In the genomic region with DNA sequence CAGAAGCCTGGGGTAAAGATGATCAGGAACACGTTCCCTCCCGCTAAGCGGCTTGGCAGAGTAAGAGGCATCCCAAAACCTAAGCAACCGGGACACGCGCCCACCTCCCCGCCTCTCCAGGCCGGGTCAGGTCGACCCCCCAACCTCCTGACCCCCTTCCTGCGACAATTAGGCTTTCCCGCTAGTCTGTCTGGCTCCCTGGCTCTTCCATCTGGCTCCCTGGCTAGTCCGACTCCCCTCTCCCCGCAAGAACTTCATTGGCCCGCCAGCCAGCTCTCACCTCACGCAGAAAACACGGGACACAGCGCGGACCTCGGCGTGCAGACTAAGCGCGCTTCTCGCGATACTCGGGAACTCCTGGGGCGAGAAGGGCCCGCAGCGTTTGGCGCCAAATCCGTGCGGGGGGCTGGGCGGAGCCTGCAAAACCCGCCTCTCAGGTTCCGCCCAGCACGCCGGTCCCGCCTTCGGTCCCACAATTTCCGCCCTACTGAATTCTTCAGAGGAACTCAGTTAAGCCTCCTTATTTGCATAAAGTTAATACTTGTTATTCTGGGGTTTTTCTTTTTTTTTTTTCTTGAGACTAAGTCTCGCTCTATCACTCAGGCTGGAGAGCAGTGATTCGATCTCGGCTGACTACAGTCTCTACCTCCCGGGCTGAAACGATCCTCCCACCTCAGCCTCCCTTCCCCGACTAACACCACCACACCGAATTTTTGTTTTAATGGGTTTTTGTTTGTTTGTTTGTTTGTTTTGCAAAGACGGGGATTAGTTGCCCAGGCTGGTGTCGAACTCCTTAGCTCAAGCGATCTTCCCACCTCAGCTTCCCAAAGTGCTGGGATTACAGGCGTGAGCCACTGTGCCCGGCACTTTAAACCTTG, we compare ENCODE assay signal across 9 cellular contexts. TPM values are rescaled to one million over a fixed set of nuclear protein-coding genes. Genes with fewer than 3 reads are reported as not detected.
DNase-seq lines count a peak whose midpoint lies in the region; ATAC-seq, FAIRE-seq and TF ChIP-seq lines count a peak whose summit lies in the region.
"Had no signal": no experiment of that assay in that cellular context is flagged by ENCODE, and none has a peak within 500 bp of the region (broad histone marks: within the 10 kb centered on the region; RNA-seq: fewer than 3 reads in every experiment).

A gene with protein sequence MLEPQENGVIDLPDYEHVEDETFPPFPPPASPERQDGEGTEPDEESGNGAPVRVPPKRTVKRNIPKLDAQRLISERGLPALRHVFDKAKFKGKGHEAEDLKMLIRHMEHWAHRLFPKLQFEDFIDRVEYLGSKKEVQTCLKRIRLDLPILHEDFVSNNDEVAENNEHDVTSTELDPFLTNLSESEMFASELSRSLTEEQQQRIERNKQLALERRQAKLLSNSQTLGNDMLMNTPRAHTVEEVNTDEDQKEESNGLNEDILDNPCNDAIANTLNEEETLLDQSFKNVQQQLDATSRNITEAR (minus strand): TSS at position 327 of the 878 bp plus-strand sequence. CDS start 3,738 bp downstream, outside the sequence.

- peak; percentile 82 for TF ChIP-seq POLR2A in GM19193 (IDR thresholded peaks at IDR 0.05; ENCODE audit: extremely low read depth, insufficient read depth, insufficient read length)

- H3K9me3 ChIP-seq in keratinocyte (ENCODE audit: control insufficient read depth, low read depth, low read length): no peaks in the 10 kb centered on the region

- H3K79me2 ChIP-seq in keratinocyte (ENCODE audit: control insufficient read depth, insufficient read depth, low read length): peaks cover 11% of the 10 kb centered on the region

- ATAC-seq in HG03432 (IDR thresholded peaks at IDR 0.05; ENCODE audit: unreplicated experiment): peak; percentile 93

- H3K27ac ChIP-seq in keratinocyte (ENCODE audit: control insufficient read depth, insufficient read depth, low read length): peak within 1 kb of the TSS; percentile 73

- no peak for TF ChIP-seq CTCF in keratinocyte (optimal IDR thresholded peaks at IDR 0.05 in 1 of 3, IDR thresholded peaks at IDR 0.05 in 1 of 3, conservative IDR thresholded peaks at IDR 0.05 in 1 of 3; ENCODE audit: extremely low read depth in 1 of 3, insufficient read depth in 2 of 3, low read length in 3 of 3)

- dilution Hi-C loops in keratinocyte (cut with MboI; ENCODE audit: extremely low pct_ligation_motif_present, low sequenced_read_pairs): no loop called here

- peak within 1 kb of the TSS; percentile 85 for H3K9ac ChIP-seq in keratinocyte (ENCODE audit: control insufficient read depth, extremely low read depth, insufficient read depth, low read length)

- no peaks in the 10 kb centered on the region for H3K27me3 ChIP-seq in keratinocyte (ENCODE audit: control insufficient read depth, extremely low read depth, insufficient read depth, low read length)

- H3K4me1 ChIP-seq in keratinocyte (ENCODE audit: control insufficient read depth, extremely low read depth, insufficient read depth, low read length): peaks cover 17% of the 10 kb centered on the region

- no peak for FAIRE-seq in keratinocyte (lab: Jason Lieb, UNC)
- FAIRE-seq: islet of Langerhans had no signal

- H3K4me2 ChIP-seq in keratinocyte (ENCODE audit: control insufficient read depth, extremely low read depth, insufficient read depth, low read depth, low read length): peak within 1 kb of the TSS; percentile 96

- peaks cover 2% of the 10 kb centered on the region for H3K9me1 ChIP-seq in keratinocyte (ENCODE audit: control insufficient read depth, extremely low read depth, insufficient read depth, low read length)

- no peaks in the 10 kb centered on the region for H4K20me1 ChIP-seq in keratinocyte (ENCODE audit: control insufficient read depth, extremely low read depth, insufficient read depth, low read length)

- peak within 1 kb of the TSS; percentile 80 for H2AFZ ChIP-seq in keratinocyte (ENCODE audit: control insufficient read depth, low read length)

- peak within 1 kb of the TSS; percentile 58 to 91 (median 78) for H3K4me3 ChIP-seq in keratinocyte (ENCODE audit: control insufficient read depth in 2 of 3, extremely low read depth in 1 of 3, insufficient read depth in 2 of 3, low read depth in 1 of 3, low read length in 3 of 3)

- H3K36me3 ChIP-seq in keratinocyte (ENCODE audit: control insufficient read depth in 2 of 2, extremely low read depth in 1 of 2, insufficient read depth in 2 of 2, low read length in 2 of 2): no peaks in the 10 kb centered on the region

- DNase-seq in Ammon's horn (ENCODE audit: low spot score) (peak; percentile 92), NCI-H460 (ENCODE audit: extremely low read depth, low read depth) (peak; percentile 88), cerebellar nuclear complex (lab: John Stamatoyannopoulos, UW) (peak; percentile 45 to 71), keratinocyte (ENCODE audit: low read depth, low spot score) (peak; percentile 73)
- DNase-seq in activated CD4-positive, CD25-positive, alpha-beta regulatory T cell treated with anti-CD3 and anti-CD28 coated beads, Interleukin-2, amount 50 U/mL, for 72 hours: peak; percentile 97
- peak; percentile 95 to 98 (median 98) for DNase-seq in stimulated activated CD4-positive, alpha-beta T cell treated with anti-CD3 and anti-CD28 coated beads, Interleukin-12 subunit alpha, Interleukin-12 subunit beta, amount 100 ng/mL, for 48 hours (ENCODE audit: low read depth in 2 of 3, low spot score in 1 of 3)

RNA-seq across cellular contexts. Expression of the gene that starts here (rescaled TPM):
- total RNA-seq in NCI-H460 (2014; rRNA removed; shearing (Covaris generic)): 22.8 and 27.0 TPM in 2 replicates
- 27.4 and 28.2 TPM in 2 replicates for polyA plus RNA-seq in NCI-H460 (2014; cell fraction: nucleus; rRNA removed)
- polyA plus RNA-seq in keratinocyte: 3.4 to 11.9 TPM (median 9.3 TPM) in 3 replicates
- 8.5 TPM for polyA plus RNA-seq in keratinocyte (2011; ENCODE audit: low read depth)
- 4.5 and 8.7 TPM in 2 replicates for polyA plus RNA-seq in keratinocyte (2011; cell fraction: cytosol; rRNA removed)
- 4.5 and 7.1 TPM in 2 replicates for polyA plus RNA-seq in keratinocyte (2011; cell fraction: nucleus; rRNA removed)
- polyA plus RNA-seq in keratinocyte (2012; ENCODE audit: low replicate concordance): 5.6 and 13.9 TPM in 2 replicates
- 1.4 to 7.1 TPM (median 1.9 TPM) in 3 replicates for polyA minus RNA-seq in keratinocyte
- polyA minus RNA-seq in keratinocyte (2011; cell fraction: cytosol; rRNA and poly(A)+ RNA removed): 3.8 TPM
- 1.3 and 5.0 TPM in 2 replicates for polyA minus RNA-seq in keratinocyte (2011; cell fraction: nucleus; rRNA and poly(A)+ RNA removed)

Comparison
In these comparisons a context has a peak if more than half of its experiments do, and no peak if none do; other contexts are left out.
1. Peak in every context shown above with its lines: DNase-seq, ATAC-seq, H3K4me3 ChIP-seq and H3K27ac ChIP-seq.